ENCODE assay signal across 8 cellular contexts in the genomic region with DNA sequence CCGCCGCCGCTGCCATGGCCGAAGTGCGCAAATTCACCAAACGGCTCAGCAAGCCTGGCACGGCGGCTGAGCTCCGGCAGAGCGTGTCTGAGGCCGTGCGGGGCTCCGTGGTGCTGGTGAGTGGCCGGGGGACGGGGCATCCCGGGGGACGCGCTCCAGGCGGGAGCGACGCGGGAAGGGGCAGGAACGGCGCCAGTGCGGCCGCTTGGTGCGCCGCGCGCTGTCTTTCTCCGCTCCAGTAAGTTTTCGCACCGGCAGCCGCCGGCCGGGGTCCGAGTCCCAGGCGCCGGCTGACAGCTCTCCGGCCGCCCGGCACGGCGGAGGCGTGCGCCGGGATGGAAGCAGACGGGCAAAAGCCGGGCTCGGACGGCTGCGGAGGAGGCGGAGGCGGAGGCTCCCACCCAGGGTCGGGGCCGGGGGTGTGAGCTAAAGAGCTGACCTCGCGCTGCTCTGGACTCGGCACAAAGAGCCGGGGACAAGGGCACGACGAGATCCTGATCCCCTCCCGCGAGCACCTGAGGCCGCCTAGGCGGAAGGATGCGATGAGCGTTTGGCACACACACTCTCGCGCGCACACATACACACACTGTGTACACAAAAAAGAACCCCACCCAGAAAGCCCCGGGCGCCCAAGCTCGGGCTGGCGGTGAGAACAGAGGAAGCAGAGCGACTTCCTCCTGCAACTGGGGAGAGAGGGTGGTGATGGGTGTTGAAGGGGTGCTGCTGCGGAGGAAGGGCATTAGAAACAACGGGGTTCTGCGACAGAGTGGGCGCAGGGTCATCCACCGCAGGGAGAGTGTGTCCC. TPM values are rescaled to one million over a fixed set of nuclear protein-coding genes. Genes with fewer than 3 reads are reported as not detected.
DNase-seq lines count a peak whose midpoint lies in the region; ATAC-seq, FAIRE-seq and TF ChIP-seq lines count a peak whose summit lies in the region.

No MANE protein-coding gene starts in this region.

- TF ChIP-seq RAD21 in A549 (conservative IDR thresholded peaks at IDR 0.05 in 1 of 2, IDR thresholded peaks at IDR 0.05 in 1 of 2): no peak

- H3K9me3 ChIP-seq in A549 (no peaks in the 10 kb centered on the region), OCI-LY3 (ENCODE audit: insufficient read depth, low read length) (no peaks in the 10 kb centered on the region)

- ATAC-seq in A549 (peak; percentile 58 to 64), GM18873 (IDR thresholded peaks at IDR 0.05; ENCODE audit: low FRiP score, unreplicated experiment) (peak; percentile 63), HG03135 (IDR thresholded peaks at IDR 0.05; ENCODE audit: unreplicated experiment) (peak; percentile 63)

- intact Hi-C loops in posterior cingulate gyrus (cut with DNase I): no loop called here

- no peaks in the 10 kb centered on the region for H3K36me3 ChIP-seq in OCI-LY3 (replicated peaks; ENCODE audit: low read depth, low read length)
- no peaks in the 10 kb centered on the region for H3K36me3 ChIP-seq in urinary bladder (ENCODE audit: insufficient read depth)

- POLR2A ChIA-PET in A549 (lab: Yijun Ruan, JAX): interaction anchor here (0.9 kb wide), 1 partner anchor 105 kb away, joined by 8 read pairs; no protein-coding TSS in a partner anchor

- CTCF ChIA-PET in A549 (lab: Yijun Ruan, JAX): interaction anchor here (0.6 to 2.5 kb wide), 2 partner anchors 14 to 106 kb away, joined by 4 to 10 read pairs; no protein-coding TSS in a partner anchor

- H3K27ac ChIP-seq in A549 (peak overlapping the region; percentile 66 to 91), OCI-LY3 (ENCODE audit: low read length) (peak overlapping the region; percentile 34), urinary bladder (ENCODE audit: low read depth) (peak overlapping the region; percentile 66)

- TF ChIP-seq CTCF in A549 (IDR thresholded peaks at IDR 0.05) (no peak), OCI-LY3 (IDR thresholded peaks at IDR 0.05; ENCODE audit: low read depth, low read length) (no peak)

- H3K4me1 ChIP-seq in A549 (peaks cover 10% of the 10 kb centered on the region; the same call in 2 of the 3 replicates), OCI-LY3 (ENCODE audit: low read length) (peaks cover 14% of the 10 kb centered on the region), urinary bladder (ENCODE audit: insufficient read depth) (no peaks in the 10 kb centered on the region)

- no peak for TF ChIP-seq EP300 in A549 (IDR thresholded peaks at IDR 0.05)

- H3K4me2 ChIP-seq in A549: peak overlapping the region; percentile 92
- H3K4me2 ChIP-seq in OCI-LY3 (ENCODE audit: low read length): peak overlapping the region; percentile 87

- FAIRE-seq in A549 (lab: Jason Lieb, UNC): no peak

- H2AFZ ChIP-seq in OCI-LY3 (ENCODE audit: low read depth, low read length): peak overlapping the region; percentile 90; the same call in 1 of the 2 replicates

- H3K9ac ChIP-seq in OCI-LY3 (ENCODE audit: low read length): peak overlapping the region; percentile 84

- H3K4me3 ChIP-seq in A549 (peak overlapping the region; percentile 66), OCI-LY3 (ENCODE audit: low read length) (peak overlapping the region; percentile 99), urinary bladder (ENCODE audit: low read depth, low read length) (peak overlapping the region; percentile 70)

- 15% methylated on average over 10 of the region's 81 CpGs for WGBS in A549 (ENCODE audit: missing lambda C conversion rate)
- WGBS in urinary bladder: under 1% methylated on average over 73 of the region's 81 CpGs

- H3K79me2 ChIP-seq in OCI-LY3 (ENCODE audit: low read length): peaks cover 18% of the 10 kb centered on the region

- H3K27me3 ChIP-seq in OCI-LY3 (ENCODE audit: low read depth, low read length): no peaks in the 10 kb centered on the region

- no peak for TF ChIP-seq POLR2A in A549 (IDR thresholded peaks at IDR 0.05; ENCODE audit: low read length)

- DNase-seq in A549 (ENCODE audit: low read depth in 1 of 2, low spot score in 1 of 2) (peak in 1 of 2 experiments; percentile 48), glomerular visceral epithelial cell (ENCODE audit: extremely low spot score) (peak; percentile 15), posterior cingulate gyrus (peak in 8 of 10 donors; percentile 13 to 87 (median 27))
- DNase-seq in activated T-cell treated with anti-CD3 and anti-CD28 coated beads, Interleukin-2, amount 50 U/mL, for 48 hours: peak; percentile 75 to 77

- no peaks in the 10 kb centered on the region for H4K20me1 ChIP-seq in OCI-LY3 (ENCODE audit: insufficient read depth, low read length)

TF ChIP-seq in A549, 52 proteins besides CTCF, POLR2A, EP300 and RAD21:
- 0 out of 2 replicates have a peak, but pooled peaks have one; percentile 12 for TF ChIP-seq KDM1A (IDR thresholded peaks at IDR 0.05; ENCODE audit: low read depth)
- TF ChIP-seq REST (IDR thresholded peaks at IDR 0.05): peak; percentile 37; the same call in 1 of the 2 replicates
- TF ChIP-seq PHF8 (IDR thresholded peaks at IDR 0.05; ENCODE audit: borderline replicate concordance, low read depth): 0 out of 2 replicates have a peak, but pooled peaks have one; percentile 15
- no peak for TF ChIP-seq TFCP2L1 (CRISPR knock-in tag; IDR thresholded peaks at IDR 0.05)
- no peak for TF ChIP-seq HMGXB4 (CRISPR knock-in tag; IDR thresholded peaks at IDR 0.05; ENCODE audit: borderline replicate concordance)
- no peak for TF ChIP-seq FOSL2 (IDR thresholded peaks at IDR 0.05)
- TF ChIP-seq FOSL2 (CRISPR knock-in tag; IDR thresholded peaks at IDR 0.05): no peak
- TF ChIP-seq RNF2 (IDR thresholded peaks at IDR 0.05; ENCODE audit: borderline replicate concordance, low read depth): no peak
- no peak for TF ChIP-seq HOXB5 (CRISPR knock-in tag; IDR thresholded peaks at IDR 0.05)
- TF ChIP-seq HOXA7 (CRISPR knock-in tag; IDR thresholded peaks at IDR 0.05): no peak

RNA-seq across cellular contexts. Expression of gene DOCK11, which starts 0.5 kb away (rescaled TPM):
- polyA plus RNA-seq in A549 (2011; rRNA removed) (8.7 and 9.5 TPM in 2 replicates), A549 (2017; fragmentation: RNase III; extraction: RNeasy Plus Mini Kit Qiagen cat#74134 plus additional on column Dnase treatment) (5.8 to 7.8 TPM (median 5.9 TPM) in 3 replicates), urinary bladder (15.3 TPM)
- 0.95 and 0.96 TPM in 2 replicates for polyA plus RNA-seq in A549 (2012; cell fraction: cytosol; rRNA removed)
- polyA plus RNA-seq in A549 (2012; cell fraction: nucleus; rRNA removed): 0.71 and 1.4 TPM in 2 replicates
- 4.1 and 4.3 TPM in 2 replicates for polyA minus RNA-seq in A549 (2011; rRNA and poly(A)+ RNA removed)
- 50.4 TPM for total RNA-seq in urinary bladder
